17 cellular contexts compared by ENCODE assay signal in the genomic region with DNA sequence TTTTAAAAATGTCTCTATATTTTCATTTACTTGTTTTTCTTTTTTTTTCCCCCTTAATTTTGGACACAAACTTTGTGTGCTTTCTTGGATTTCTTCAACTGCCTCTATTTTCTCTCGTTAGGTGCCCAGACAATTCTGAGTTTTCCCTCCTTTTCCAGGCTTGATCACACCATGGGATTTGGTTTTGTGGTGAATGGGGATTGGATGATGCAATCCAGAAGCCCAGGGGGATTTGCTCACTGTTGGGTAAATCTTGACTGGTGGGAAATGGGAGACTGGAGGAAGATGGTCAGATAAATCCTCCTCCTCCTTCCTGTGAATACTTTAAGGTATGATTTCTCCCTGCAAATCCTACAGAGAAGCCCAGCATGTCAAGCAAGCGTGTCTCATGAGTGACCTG. TPM values are rescaled to one million over a fixed set of nuclear protein-coding genes. Genes with fewer than 3 reads are reported as not detected.
DNase-seq lines count a peak whose midpoint lies in the region; ATAC-seq and TF ChIP-seq lines count a peak whose summit lies in the region.
"Had no signal": no experiment of that assay in that cellular context is flagged by ENCODE, and none has a peak within 500 bp of the region (broad histone marks: within the 10 kb centered on the region; RNA-seq: fewer than 3 reads in every experiment).

No MANE protein-coding gene starts in this region.

- no peak overlapping the region for H3K4me3 Mint-ChIP-seq in activated naive CD4-positive, alpha-beta T cell treated with anti-CD3 and anti-CD28 coated beads, Interleukin-2, amount 50 U/mL, for 24 hours
- H3K4me3 Mint-ChIP-seq in naive B cell: no peak overlapping the region
- H3K4me3 Mint-ChIP-seq: B cell; CD8-positive, alpha-beta T cell; GM23338 had no signal

- H3K4me1 ChIP-seq in heart right ventricle: no peaks in the 10 kb centered on the region

- intact Hi-C loops in head of caudate nucleus (cut with DNase I) (no loop called here), heart right ventricle (cut with DNase I) (no loop called here)

- H3K27ac Mint-ChIP-seq in activated naive CD4-positive, alpha-beta T cell treated with anti-CD3 and anti-CD28 coated beads, Interleukin-2, amount 50 U/mL, for 24 hours: peak overlapping the region; percentile 59
- no peak overlapping the region for H3K27ac Mint-ChIP-seq in activated naive CD4-positive, alpha-beta T cell treated with anti-CD3 and anti-CD28 coated beads, Interleukin-2, amount 50 U/mL, for 72 hours
- H3K27ac Mint-ChIP-seq in naive B cell: peak overlapping the region in 4 of 6 donors; percentile 39 to 91 (median 62)
- H3K27ac Mint-ChIP-seq: B cell; CD8-positive, alpha-beta T cell; GM23338 had no signal

- H3K9me3 ChIP-seq in heart right ventricle: no peaks in the 10 kb centered on the region
- H3K9me3 ChIP-seq: BLaER1 treated with 17β-estradiol and CSF1 and Interleukin-3, amounts not matched to agents 10 nM and 100 nM had no signal

- H3K27me3 Mint-ChIP-seq in activated naive CD4-positive, alpha-beta T cell treated with anti-CD3 and anti-CD28 coated beads, Interleukin-2, amount 50 U/mL, for 24 hours: no peaks in the 10 kb centered on the region
- peaks cover 19 to 22% (median 22%) of the 10 kb centered on the region in 3 donors for H3K27me3 Mint-ChIP-seq in naive B cell

- 88 to 90% methylated on average over 2 of the region's 2 CpGs for WGBS in heart right ventricle, 2 donors

- no peak for TF ChIP-seq CTCF in heart right ventricle (IDR thresholded peaks at IDR 0.05)

- no peak for ATAC-seq in activated naive CD4-positive, alpha-beta T cell treated with anti-CD3 and anti-CD28 coated beads, Interleukin-2, amount 50 U/mL, for 72 hours
- no peak for ATAC-seq in naive B cell (ENCODE audit: low read depth in 2 of 2)
- no peak for ATAC-seq in heart right ventricle

- POLR2A ChIA-PET in HEK293T (lab: Yijun Ruan, JAX): no interaction called here

- no peaks in the 10 kb centered on the region for H3K36me3 Mint-ChIP-seq in activated naive CD4-positive, alpha-beta T cell treated with anti-CD3 and anti-CD28 coated beads, Interleukin-2, amount 50 U/mL, for 24 hours
- H3K36me3 Mint-ChIP-seq in activated naive CD4-positive, alpha-beta T cell treated with anti-CD3 and anti-CD28 coated beads, Interleukin-2, amount 50 U/mL, for 72 hours: no peaks in the 10 kb centered on the region
- H3K36me3 Mint-ChIP-seq in naive B cell: no peaks in the 10 kb centered on the region
- H3K36me3 Mint-ChIP-seq: CD8-positive, alpha-beta T cell had no signal

- CTCF ChIA-PET in HEK293T (lab: Yijun Ruan, JAX): no interaction called here

- no peaks in the 10 kb centered on the region for H3K36me3 ChIP-seq in heart right ventricle
- H3K36me3 ChIP-seq: BLaER1 treated with 17β-estradiol and CSF1 and Interleukin-3, amounts not matched to agents 10 nM and 100 nM had no signal

- H3K27ac ChIP-seq in heart right ventricle: no peak overlapping the region
- H3K27ac ChIP-seq: BLaER1 treated with 17β-estradiol and CSF1 and Interleukin-3, amounts not matched to agents 10 nM and 100 nM had no signal

- no peak overlapping the region for H3K4me3 ChIP-seq in heart right ventricle
- H3K4me3 ChIP-seq: BLaER1 treated with 17β-estradiol and CSF1 and Interleukin-3, amounts not matched to agents 10 nM and 100 nM; GM12878; GM23338 had no signal

- no peak for DNase-seq in activated naive CD4-positive, alpha-beta T cell treated with anti-CD3 and anti-CD28 coated beads, Interleukin-2, amount 50 U/mL, for 72 hours (ENCODE audit: low spot score in 2 of 2)
- DNase-seq in LHCN-M2 (ENCODE audit: low read depth): peak; percentile 6
- DNase-seq in amniotic epithelial cell (ENCODE audit: low read depth): peak; percentile 13
- DNase-seq in naive B cell: no peak
- DNase-seq in head of caudate nucleus: no peak
- no peak for DNase-seq in heart right ventricle
- no peak for DNase-seq in HEK293T (ENCODE audit: extremely low spot score)
- DNase-seq: DMS 273 treated with DMSO at 0.1 percent for 48 hours, EL, H7 had no signal

- no peaks in the 10 kb centered on the region for H3K4me1 Mint-ChIP-seq in activated naive CD4-positive, alpha-beta T cell treated with anti-CD3 and anti-CD28 coated beads, Interleukin-2, amount 50 U/mL, for 24 hours
- no peaks in the 10 kb centered on the region for H3K4me1 Mint-ChIP-seq in naive B cell
- H3K4me1 Mint-ChIP-seq: B cell, GM23338 had no signal

- peaks cover 0 to 7% (median under 1%) of the 10 kb centered on the region in 7 donors for H3K27me3 ChIP-seq in heart right ventricle
- H3K27me3 ChIP-seq: BLaER1 treated with 17β-estradiol and CSF1 and Interleukin-3, amounts not matched to agents 10 nM and 100 nM had no signal

- no peaks in the 10 kb centered on the region for H3K9me3 Mint-ChIP-seq in activated naive CD4-positive, alpha-beta T cell treated with anti-CD3 and anti-CD28 coated beads, Interleukin-2, amount 50 U/mL, for 24 hours
- no peaks in the 10 kb centered on the region for H3K9me3 Mint-ChIP-seq in activated naive CD4-positive, alpha-beta T cell treated with anti-CD3 and anti-CD28 coated beads, Interleukin-2, amount 50 U/mL, for 72 hours
- H3K9me3 Mint-ChIP-seq in naive B cell: no peaks in the 10 kb centered on the region
- H3K9me3 Mint-ChIP-seq: CD8-positive, alpha-beta T cell; GM23338 had no signal

TF ChIP-seq in HEK293T, 16 proteins besides CTCF, POLR2A, EP300 and RAD21:
- no peak for TF ChIP-seq HDGF (IDR thresholded peaks at IDR 0.05; ENCODE audit: borderline replicate concordance)
- no peak for TF ChIP-seq FOXM1 (IDR thresholded peaks at IDR 0.05; ENCODE audit: borderline replicate concordance)
- no peak for TF ChIP-seq BHLHE40 (IDR thresholded peaks at IDR 0.05; ENCODE audit: borderline replicate concordance)
- TF ChIP-seq FOXA1 (IDR thresholded peaks at IDR 0.05): no peak
- TF ChIP-seq FOXK2 (IDR thresholded peaks at IDR 0.05): no peak
- no peak for TF ChIP-seq SP1 (IDR thresholded peaks at IDR 0.05)
TF ChIP-seq in HEK293T: peak in this region for 0.

RNA-seq across cellular contexts. Expression of a gene that starts 19.5 kb away (rescaled TPM):
- 1 to 10 TPM in 1 of 2 donors, under 1 TPM in 1; 0.35 to 1.3 TPM for total RNA-seq in activated naive CD4-positive, alpha-beta T cell treated with anti-CD3 and anti-CD28 coated beads, Interleukin-2, amount 50 U/mL, for 72 hours
- total RNA-seq in LHCN-M2 (2014; rRNA removed): 2.3 and 4.2 TPM in 2 replicates
- 12.6 TPM for polyA plus RNA-seq in LHCN-M2 (2012)
- under 1 TPM in 4 of 6 donors, not detected in 2; 0.11 to 0.49 (median 0.38) TPM for polyA plus RNA-seq in naive B cell (ENCODE audit: low read depth in 6 of 6)
- total RNA-seq in heart right ventricle: 1 to 10 TPM in 1 of 10 donors, under 1 TPM in 7, not detected in 2; 0.08 to 2.0 (median 0.41) TPM
- polyA plus RNA-seq in heart right ventricle: under 1 TPM in 1 of 2 donors, not detected in 1; 0.35 TPM
- total RNA-seq: G401, H7 had no signal

Comparison
In these comparisons a context has a peak if more than half of its experiments do, and no peak if none do; other contexts are left out.
1. H3K27ac Mint-ChIP-seq: peak in activated naive CD4-positive, alpha-beta T cell treated with anti-CD3 and anti-CD28 coated beads, Interleukin-2, amount 50 U/mL, for 24 hours (single experiment) and naive B cell (4 of 6); none in activated naive CD4-positive, alpha-beta T cell treated with anti-CD3 and anti-CD28 coated beads, Interleukin-2, amount 50 U/mL, for 72 hours (0 of 2).
2. DNase-seq: peak in LHCN-M2 (single experiment) and amniotic epithelial cell (single experiment); none in activated naive CD4-positive, alpha-beta T cell treated with anti-CD3 and anti-CD28 coated beads, Interleukin-2, amount 50 U/mL, for 72 hours (0 of 2), naive B cell (single experiment), head of caudate nucleus (0 of 42), heart right ventricle (0 of 2) and HEK293T (single experiment).